ENCODE assay signal across 9 cellular contexts in the genomic region with DNA sequence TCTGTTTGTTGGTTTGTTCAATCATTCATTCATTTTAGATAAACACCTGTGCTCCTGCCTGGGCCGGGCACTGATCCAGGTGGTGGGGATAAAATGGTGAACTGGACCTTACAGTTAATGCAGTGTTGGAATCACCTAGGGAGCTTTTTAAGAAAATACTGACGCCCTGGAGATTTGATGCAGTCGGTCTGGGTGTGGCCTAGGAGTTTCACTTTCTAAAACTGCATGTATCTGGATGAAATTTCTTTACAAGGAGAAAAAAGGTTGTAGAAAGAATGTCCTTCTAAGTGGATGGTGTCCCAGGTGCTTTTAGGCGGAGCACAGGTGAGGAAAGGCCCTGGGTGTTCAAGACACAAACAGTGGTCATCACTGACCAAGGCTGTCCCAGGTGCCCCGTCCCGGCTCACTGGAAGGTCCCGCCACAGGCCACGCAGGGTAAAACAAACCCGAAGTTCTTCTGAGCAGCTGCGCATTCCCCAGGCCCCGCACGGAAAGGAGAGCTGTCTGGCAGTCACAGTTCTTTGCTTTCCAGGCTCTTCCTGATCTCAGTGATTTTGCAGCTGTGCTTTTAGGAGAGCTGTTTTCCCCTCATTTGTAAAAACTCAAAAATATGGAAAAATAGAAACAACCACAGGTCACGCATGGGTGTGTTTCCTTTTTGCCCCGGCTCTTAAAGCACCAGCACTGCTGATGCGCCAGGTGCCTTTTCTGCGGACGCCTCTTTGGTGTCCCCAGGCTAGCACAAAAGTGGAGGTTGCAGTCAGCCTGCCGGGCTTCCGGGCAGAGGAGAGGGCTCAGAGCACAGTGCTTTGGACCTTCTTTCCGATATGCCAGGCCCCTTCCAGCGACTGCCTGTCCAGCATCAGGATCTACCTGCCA.
DNase-seq lines count a peak whose midpoint lies in the region; ATAC-seq and TF ChIP-seq lines count a peak whose summit lies in the region.
"Had no signal": no experiment of that assay in that cellular context is flagged by ENCODE, and none has a peak within 500 bp of the region (broad histone marks: within the 10 kb centered on the region; RNA-seq: fewer than 3 reads in every experiment).

No MANE protein-coding gene starts in this region.

- peaks cover 0 to 3% of the 10 kb centered on the region in 2 donors for H3K4me1 ChIP-seq in breast epithelium
- H3K4me1 ChIP-seq in mammary epithelial cell (ENCODE audit: insufficient read depth, low read length): peaks cover 5% of the 10 kb centered on the region
- peaks cover 0 to 82% (median 64%) of the 10 kb centered on the region in 3 donors for H3K4me1 ChIP-seq in gastroesophageal sphincter
- peaks cover 71 to 82% (median 75%) of the 10 kb centered on the region in 4 donors for H3K4me1 ChIP-seq in upper lobe of left lung
- no peaks in the 10 kb centered on the region for H3K4me1 ChIP-seq in foreskin keratinocyte

- TF ChIP-seq POLR2A in breast epithelium (IDR thresholded peaks at IDR 0.05) (no peak), gastroesophageal sphincter (IDR thresholded peaks at IDR 0.05) (no peak), upper lobe of left lung (IDR thresholded peaks at IDR 0.05) (no peak)

- H3K36me3 ChIP-seq in breast epithelium (no peaks in the 10 kb centered on the region), mammary epithelial cell (ENCODE audit: insufficient read depth, low read length) (no peaks in the 10 kb centered on the region), gastroesophageal sphincter (no peaks in the 10 kb centered on the region), upper lobe of left lung (no peaks in the 10 kb centered on the region)

- H3K9me3 ChIP-seq in breast epithelium (no peaks in the 10 kb centered on the region), mammary epithelial cell (replicated peaks; ENCODE audit: insufficient read depth, low read length) (no peaks in the 10 kb centered on the region), gastroesophageal sphincter (no peaks in the 10 kb centered on the region), upper lobe of left lung (no peaks in the 10 kb centered on the region)

- WGBS in mammary epithelial cell (ENCODE audit: low coverage, missing lambda C conversion rate): 92% methylated on average over 19 of the region's 21 CpGs
- WGBS in gastroesophageal sphincter (ENCODE audit: low coverage in 1 of 2), 2 donors: 51 to 66% methylated on average over 9 to 14 of the region's 21 CpGs
- 62 to 72% methylated on average over 21 of the region's 21 CpGs for WGBS in upper lobe of left lung, 2 donors

- intact Hi-C loops in breast epithelium (cut with DNase I; ENCODE audit: low total_unique reads): no loop called here
- intact Hi-C loops in mammary epithelial cell (cut with micrococcal nuclease): no loop called here

- no peak overlapping the region for H3K9ac ChIP-seq in mammary epithelial cell (ENCODE audit: insufficient read depth, low read length)

- H3K4me3 ChIP-seq in breast epithelium (no peak overlapping the region), mammary epithelial cell (replicated peaks in 1 of 3; ENCODE audit: insufficient read depth in 1 of 3, low read depth in 2 of 3, low read length in 3 of 3) (no peak overlapping the region), gastroesophageal sphincter (no peak overlapping the region), upper lobe of left lung (no peak overlapping the region)

- ATAC-seq in HG03108 (IDR thresholded peaks at IDR 0.05; ENCODE audit: unreplicated experiment) (peak; percentile 69), gastroesophageal sphincter (no peak), upper lobe of left lung (ENCODE audit: low FRiP score in 2 of 2) (no peak), foreskin keratinocyte (no peak)

- in situ Hi-C loops in mammary epithelial cell (cut with MboI; ENCODE audit: low sequenced_read_pairs in 2 of 2): no loop called here

- H3K27ac ChIP-seq in breast epithelium: peak overlapping the region; percentile 78 to 91
- H3K27ac ChIP-seq in mammary epithelial cell (ENCODE audit: insufficient read depth, low read depth, low read length): no peak overlapping the region
- peak overlapping the region; percentile 64 to 81 (median 75) for H3K27ac ChIP-seq in gastroesophageal sphincter
- peak overlapping the region; percentile 69 to 86 (median 78) for H3K27ac ChIP-seq in upper lobe of left lung
- H3K27ac ChIP-seq in foreskin keratinocyte: no peak overlapping the region

- no peak overlapping the region for H3K4me2 ChIP-seq in mammary epithelial cell (ENCODE audit: insufficient read depth, low read depth, low read length)

- H3K79me2 ChIP-seq in mammary epithelial cell (ENCODE audit: insufficient read depth, low read length): no peaks in the 10 kb centered on the region

- CTCF ChIA-PET in mammary epithelial cell (lab: Charles Lee; ENCODE audit: low non-redundant PET): no interaction called here

- H3K27me3 ChIP-seq in breast epithelium (no peaks in the 10 kb centered on the region), mammary epithelial cell (ENCODE audit: insufficient read depth, low read length) (no peaks in the 10 kb centered on the region), gastroesophageal sphincter (no peaks in the 10 kb centered on the region), upper lobe of left lung (no peaks in the 10 kb centered on the region), foreskin keratinocyte (no peaks in the 10 kb centered on the region)

- H2AFZ ChIP-seq in mammary epithelial cell (ENCODE audit: low read depth, low read length): no peak overlapping the region

- no peaks in the 10 kb centered on the region for H4K20me1 ChIP-seq in mammary epithelial cell (ENCODE audit: insufficient read depth, low read length)

- no peak for TF ChIP-seq EP300 in gastroesophageal sphincter (IDR thresholded peaks at IDR 0.05)
- no peak for TF ChIP-seq EP300 in upper lobe of left lung (IDR thresholded peaks at IDR 0.05)

- TF ChIP-seq CTCF in breast epithelium (IDR thresholded peaks at IDR 0.05) (no peak), mammary epithelial cell (conservative IDR thresholded peaks at IDR 0.05 in 1 of 2, IDR thresholded peaks at IDR 0.05 in 1 of 2; ENCODE audit: extremely low read depth in 1 of 2, insufficient read depth in 1 of 2, low read depth in 1 of 2, low read length in 2 of 2) (no peak), gastroesophageal sphincter (IDR thresholded peaks at IDR 0.05) (no peak), upper lobe of left lung (IDR thresholded peaks at IDR 0.05) (no peak), foreskin keratinocyte (conservative IDR thresholded peaks at IDR 0.05) (no peak)

- dilution Hi-C loops in mammary epithelial cell (cut with HindIII; ENCODE audit: low sequenced_read_pairs): no loop called here

- no TSS peak for BruUV-seq in mammary epithelial cell (replicated peaks; lab: Mats Ljungman, UMichigan)

- DNase-seq in breast epithelium (ENCODE audit: low spot score in 2 of 2) (no peak), mammary epithelial cell (no peak), upper lobe of left lung (no peak), foreskin keratinocyte (no peak)
- no peak for DNase-seq in stimulated activated CD4-positive, alpha-beta T cell treated with anti-CD3 and anti-CD28 coated beads, Interleukin-12 subunit alpha, Interleukin-12 subunit beta, amount 100 ng/mL, for 4 hours
- DNase-seq in activated CD8-positive, alpha-beta memory T cell treated with anti-CD3 and anti-CD28 coated beads, Interleukin-2, amount 50 U/mL, for 4 hours: no peak
- DNase-seq: NCI-H1436 had no signal

Comparison
In these comparisons a context has a peak if more than half of its experiments do, and no peak if none do; other contexts are left out.
1. H3K27ac ChIP-seq: peak in breast epithelium (2 of 2), gastroesophageal sphincter (4 of 4) and upper lobe of left lung (4 of 4); none in mammary epithelial cell (single experiment) and foreskin keratinocyte (single experiment).